ENCODE assay signal across 1 cellular context in the genomic region with DNA sequence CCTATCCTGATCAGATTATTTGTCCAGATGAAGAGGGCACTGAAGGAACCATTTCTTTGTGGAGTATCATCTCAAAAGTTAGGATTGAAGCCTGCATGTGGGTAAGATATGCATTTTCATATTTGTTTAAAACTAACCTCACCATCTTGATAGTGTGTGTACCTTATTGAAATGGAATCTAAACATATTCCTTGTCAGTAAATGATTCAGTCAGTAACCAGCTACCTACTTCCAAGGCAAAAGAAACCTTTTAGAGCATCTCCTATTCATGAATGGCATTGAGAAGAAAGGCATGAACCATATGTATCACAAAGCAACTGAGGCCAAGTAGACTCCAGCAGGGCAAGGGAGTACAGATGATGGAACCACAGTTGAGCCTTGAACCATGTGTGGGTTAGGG.
TF ChIP-seq lines count a peak whose summit lies in the region.

No MANE protein-coding gene starts in this region.

TF ChIP-seq in endothelial cell of umbilical vein, 7 proteins besides CTCF, POLR2A, EP300 and RAD21:
- TF ChIP-seq POLR2AphosphoS5 (IDR thresholded peaks at IDR 0.05; ENCODE audit: insufficient read depth, low read depth, low read length) (no peak), FOS (IDR thresholded peaks at IDR 0.05; ENCODE audit: borderline replicate concordance, insufficient read depth, low read length) (no peak), JUN (IDR thresholded peaks at IDR 0.05; ENCODE audit: borderline replicate concordance, insufficient read depth, insufficient read length, low read depth) (no peak), EZH2 (IDR thresholded peaks at IDR 0.05; ENCODE audit: borderline replicate concordance, low read depth, low read length, severe bottlenecking) (no peak), GATA2 (IDR thresholded peaks at IDR 0.05; ENCODE audit: insufficient read depth, insufficient read length, low read depth, low read length) (no peak), MYC (IDR thresholded peaks at IDR 0.05; ENCODE audit: low read depth, low read length) (no peak)
- TF ChIP-seq, protein P1, sequence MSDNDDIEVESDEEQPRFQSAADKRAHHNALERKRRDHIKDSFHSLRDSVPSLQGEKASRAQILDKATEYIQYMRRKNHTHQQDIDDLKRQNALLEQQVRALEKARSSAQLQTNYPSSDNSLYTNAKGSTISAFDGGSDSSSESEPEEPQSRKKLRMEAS (IDR thresholded peaks at IDR 0.05; ENCODE audit: insufficient read depth, insufficient read length) = no peak
